In genomic region chr17:67646472-67646871, GRCh38 we compare ENCODE assay signal across 35 cellular contexts.
"Had no signal": no experiment of that assay in that cellular context is flagged by ENCODE, and none has a peak within 500 bp of the region (broad histone marks: within the 10 kb centered on the region; RNA-seq: fewer than 3 reads in every experiment).

No MANE protein-coding gene starts in this region.

- H3K9me3 Mint-ChIP-seq: activated CD4-positive, alpha-beta memory T cell treated with anti-CD3 and anti-CD28 coated beads, Interleukin-2, amount 10 ng/mL, durations not matched to agents 7 days and 5 days; activated naive CD8-positive, alpha-beta T cell treated with anti-CD3 and anti-CD28 coated beads for 36 hours; activated T-helper 17 cell treated with anti-CD3 and anti-CD28 coated beads, Interleukin-2, amount 50 U/mL, for 72 hours; central memory CD8-positive, alpha-beta T cell had no signal

- H3K4me3 Mint-ChIP-seq: activated CD4-positive, alpha-beta memory T cell treated with anti-CD3 and anti-CD28 coated beads, Interleukin-2, amount 10 ng/mL, durations not matched to agents 7 days and 5 days; activated CD8-positive, alpha-beta memory T cell treated with anti-CD3 and anti-CD28 coated beads, Interleukin-2, amount 10 ng/mL, durations not matched to agents 7 days and 5 days; activated naive CD8-positive, alpha-beta T cell treated with anti-CD3 and anti-CD28 coated beads for 36 hours; activated T-helper 17 cell treated with anti-CD3 and anti-CD28 coated beads, Interleukin-2, amount 50 U/mL, for 72 hours; central memory CD8-positive, alpha-beta T cell had no signal

- H3K27me3 ChIP-seq: brain microvascular endothelial cell, cardiac muscle cell, SJCRH30 had no signal

- H3K4me3 ChIP-seq: cardiac muscle cell, SJCRH30, SK-N-MC had no signal

- H3K36me3 Mint-ChIP-seq: activated CD8-positive, alpha-beta memory T cell treated with anti-CD3 and anti-CD28 coated beads, Interleukin-2, amount 10 ng/mL, durations not matched to agents 7 days and 5 days; activated naive CD8-positive, alpha-beta T cell treated with anti-CD3 and anti-CD28 coated beads for 36 hours had no signal

- H3K4me1 ChIP-seq: SJCRH30 had no signal

- ATAC-seq: activated CD8-positive, alpha-beta memory T cell treated with anti-CD3 and anti-CD28 coated beads, Interleukin-2, amount 10 ng/mL, durations not matched to agents 7 days and 5 days; activated T-helper 17 cell treated with anti-CD3 and anti-CD28 coated beads, Interleukin-2, amount 50 U/mL, for 72 hours; Panc1 had no signal

- H3K27ac Mint-ChIP-seq: activated CD4-positive, alpha-beta memory T cell treated with anti-CD3 and anti-CD28 coated beads, Interleukin-2, amount 10 ng/mL, durations not matched to agents 7 days and 5 days; activated CD8-positive, alpha-beta memory T cell treated with anti-CD3 and anti-CD28 coated beads, Interleukin-2, amount 10 ng/mL, durations not matched to agents 7 days and 5 days; activated naive CD8-positive, alpha-beta T cell treated with anti-CD3 and anti-CD28 coated beads for 36 hours; activated T-helper 17 cell treated with anti-CD3 and anti-CD28 coated beads, Interleukin-2, amount 50 U/mL, for 72 hours had no signal

- DNase-seq: activated CD4-positive, alpha-beta memory T cell treated with anti-CD3 and anti-CD28 coated beads, Interleukin-2, amount 10 ng/mL, durations not matched to agents 7 days and 5 days; activated CD4-positive, alpha-beta T cell treated with anti-CD3 and anti-CD28 coated beads for 1 hour; activated CD4-positive, alpha-beta T cell treated with anti-CD3 and anti-CD28 coated beads for 48 hours; activated CD4-positive, CD25-positive, alpha-beta regulatory T cell; activated CD8-positive, alpha-beta memory T cell treated with anti-CD3 and anti-CD28 coated beads for 24 hours; activated CD8-positive, alpha-beta memory T cell treated with anti-CD3 and anti-CD28 coated beads, Interleukin-2, amount 10 ng/mL, durations not matched to agents 7 days and 5 days; activated CD8-positive, alpha-beta memory T cell treated with anti-CD3 and anti-CD28 coated beads, Interleukin-2, amount 50 U/mL, for 48 hours; activated effector memory CD4-positive, alpha-beta T cell treated with anti-CD3 and anti-CD28 coated beads, Interleukin-2, amount 50 U/mL, for 16 hours; activated naive CD4-positive, alpha-beta T cell; activated naive CD4-positive, alpha-beta T cell treated with anti-CD3 and anti-CD28 coated beads, Interleukin-2, amount 50 U/mL, for 16 hours; activated naive CD8-positive, alpha-beta T cell treated with anti-CD3 and anti-CD28 coated beads for 36 hours; activated T-cell treated with anti-CD3 and anti-CD28 coated beads, Interleukin-2, amount 50 U/mL, for 48 hours; amniotic stem cell; aorta; brain microvascular endothelial cell; NCI-H1048; NCI-H1105 treated with DMSO at 0.1 percent for 48 hours; NCI-H1436; NCI-H1694; NCI-H1930; NCI-H2081 treated with DMSO at 0.1 percent for 48 hours; NCI-H226; NCI-H446 treated with DMSO at 0.1 percent for 48 hours; NCI-H524; NCI-H69; NCI-H82; SHP77; SJCRH30; T1000; WERI-Rb-1 had no signal

- H3K27ac ChIP-seq: brain microvascular endothelial cell, cardiac muscle cell, SJCRH30, SK-N-MC, WERI-Rb-1 had no signal

- H3K27me3 Mint-ChIP-seq: activated CD4-positive, alpha-beta memory T cell treated with anti-CD3 and anti-CD28 coated beads, Interleukin-2, amount 10 ng/mL, durations not matched to agents 7 days and 5 days; activated CD8-positive, alpha-beta memory T cell treated with anti-CD3 and anti-CD28 coated beads, Interleukin-2, amount 10 ng/mL, durations not matched to agents 7 days and 5 days; activated naive CD8-positive, alpha-beta T cell treated with anti-CD3 and anti-CD28 coated beads for 36 hours; activated T-helper 17 cell treated with anti-CD3 and anti-CD28 coated beads, Interleukin-2, amount 50 U/mL, for 72 hours; central memory CD8-positive, alpha-beta T cell had no signal

- H3K36me3 ChIP-seq: brain microvascular endothelial cell, cardiac muscle cell, SJCRH30, WERI-Rb-1 had no signal

- H3K9me3 ChIP-seq: SJCRH30 had no signal
